Comparison of ENCODE assay signal across 14 cellular contexts in the genomic region with DNA sequence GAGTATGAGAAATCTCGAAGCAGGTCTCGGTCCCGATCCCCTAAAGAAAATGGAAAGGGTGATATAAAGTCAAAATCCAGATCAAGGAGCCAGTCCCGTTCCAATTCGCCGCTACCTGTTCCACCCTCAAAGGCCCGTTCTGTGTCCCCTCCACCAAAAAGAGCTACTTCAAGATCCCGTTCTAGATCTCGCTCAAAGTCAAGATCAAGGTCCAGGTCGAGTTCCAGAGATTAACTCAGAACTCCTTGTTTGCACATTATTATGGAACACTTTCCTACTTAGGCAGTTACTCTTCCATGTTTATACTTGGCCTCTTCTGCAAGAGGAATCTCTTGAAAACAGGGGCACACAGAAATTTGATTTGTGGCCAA. TPM values are rescaled to one million over a fixed set of nuclear protein-coding genes. Genes with fewer than 3 reads are reported as not detected.
DNase-seq lines count a peak whose midpoint lies in the region; ATAC-seq lines count a peak whose summit lies in the region.
"Had no signal": no experiment of that assay in that cellular context is flagged by ENCODE, and none has a peak within 500 bp of the region (broad histone marks: within the 10 kb centered on the region; RNA-seq: fewer than 3 reads in every experiment).

No MANE protein-coding gene starts in this region.

- peaks cover 58% of the 10 kb centered on the region for H3K4me1 Mint-ChIP-seq in activated naive CD4-positive, alpha-beta T cell treated with anti-CD3 and anti-CD28 coated beads, Interleukin-2, amount 50 U/mL, for 24 hours
- peaks cover 53 to 55% (median 54%) of the 10 kb centered on the region in 3 donors for H3K4me1 Mint-ChIP-seq in T-cell
- H3K4me1 Mint-ChIP-seq in effector memory CD8-positive, alpha-beta T cell (ENCODE audit: low read depth in 2 of 2) = peaks cover 16 to 25% of the 10 kb centered on the region in 2 donors
- peaks cover 36% of the 10 kb centered on the region for H3K4me1 Mint-ChIP-seq in stimulated activated effector memory CD8-positive, alpha-beta T cell treated with anti-CD3 and anti-CD28 coated beads, Interleukin-12 subunit alpha, Interleukin-12 subunit beta, amount 100 ng/mL, for 72 hours

- peak overlapping the region; percentile 92 for H3K4me3 Mint-ChIP-seq in activated naive CD4-positive, alpha-beta T cell treated with anti-CD3 and anti-CD28 coated beads, Interleukin-2, amount 50 U/mL, for 24 hours
- peak overlapping the region in 2 of 3 donors; percentile 35 to 97 for H3K4me3 Mint-ChIP-seq in T-cell
- H3K4me3 Mint-ChIP-seq in effector memory CD8-positive, alpha-beta T cell = peak overlapping the region in 1 of 2 donors; percentile 15
- peak overlapping the region; percentile 11 for H3K4me3 Mint-ChIP-seq in stimulated activated effector memory CD8-positive, alpha-beta T cell treated with anti-CD3 and anti-CD28 coated beads, Interleukin-12 subunit alpha, Interleukin-12 subunit beta, amount 100 ng/mL, for 72 hours
- H3K4me3 Mint-ChIP-seq: stimulated activated memory B cell treated with anti-CD40 and anti-IgM and Interleukin-4, amounts not matched to agents 10 μg/mL and 1 μg/mL and 100 μg/mL, for 72 hours had no signal

- ATAC-seq in T-cell (replicated peaks in 1 of 4) (no peak), HG02852 (IDR thresholded peaks at IDR 0.05; ENCODE audit: unreplicated experiment) (no peak)
- no peak for ATAC-seq in effector memory CD8-positive, alpha-beta T cell (replicated peaks)
- no peak for ATAC-seq in stimulated activated effector memory CD8-positive, alpha-beta T cell treated with anti-CD3 and anti-CD28 coated beads, Interleukin-12 subunit alpha, Interleukin-12 subunit beta, amount 100 ng/mL, for 72 hours
- ATAC-seq: stimulated activated memory B cell treated with anti-CD40 and anti-IgM and Interleukin-4, amounts not matched to agents 10 μg/mL and 1 μg/mL and 100 μg/mL, for 72 hours; upper lobe of right lung had no signal

- H3K27me3 Mint-ChIP-seq in activated naive CD4-positive, alpha-beta T cell treated with anti-CD3 and anti-CD28 coated beads, Interleukin-2, amount 50 U/mL, for 24 hours = no peaks in the 10 kb centered on the region
- no peaks in the 10 kb centered on the region for H3K27me3 Mint-ChIP-seq in T-cell
- peaks cover 0 to 2% of the 10 kb centered on the region in 2 donors for H3K27me3 Mint-ChIP-seq in effector memory CD8-positive, alpha-beta T cell
- H3K27me3 Mint-ChIP-seq: stimulated activated memory B cell treated with anti-CD40 and anti-IgM and Interleukin-4, amounts not matched to agents 10 μg/mL and 1 μg/mL and 100 μg/mL, for 72 hours had no signal

- no peak for DNase-seq in activated naive CD4-positive, alpha-beta T cell treated with Interleukin-2 at 50 U/mL for 16 hours
- DNase-seq in T-cell (no peak), NCI-H1092 (lab: John Stamatoyannopoulos, UW) (no peak)
- no peak for DNase-seq in effector memory CD8-positive, alpha-beta T cell
- DNase-seq in stimulated activated effector memory CD8-positive, alpha-beta T cell treated with anti-CD3 and anti-CD28 coated beads, Interleukin-12 subunit alpha, Interleukin-12 subunit beta, amount 100 ng/mL, for 72 hours (ENCODE audit: low spot score in 2 of 2) = no peak
- DNase-seq in stimulated activated CD4-positive, alpha-beta T cell treated with anti-CD3 and anti-CD28 coated beads, Interleukin-4, amount 100 ng/mL, for 1 hour = no peak
- DNase-seq: effector memory CD4-positive, alpha-beta T cell; foreskin fibroblast; NCI-H1092 treated with DMSO at 0.1 percent for 48 hours; occipital lobe; upper lobe of right lung had no signal

- POLR2A ChIA-PET in T-cell (lab: Charles Lee) = interaction anchor here in 1 of 2 donors (0.6 kb wide), 2 partner anchors 481 to 1633 kb away, joined by 12 to 18 read pairs; no protein-coding TSS in a partner anchor

- H3K9me3 Mint-ChIP-seq in activated naive CD4-positive, alpha-beta T cell treated with anti-CD3 and anti-CD28 coated beads, Interleukin-2, amount 50 U/mL, for 24 hours = no peaks in the 10 kb centered on the region
- H3K9me3 Mint-ChIP-seq in T-cell = no peaks in the 10 kb centered on the region
- no peaks in the 10 kb centered on the region for H3K9me3 Mint-ChIP-seq in effector memory CD8-positive, alpha-beta T cell
- no peaks in the 10 kb centered on the region for H3K9me3 Mint-ChIP-seq in stimulated activated effector memory CD8-positive, alpha-beta T cell treated with anti-CD3 and anti-CD28 coated beads, Interleukin-12 subunit alpha, Interleukin-12 subunit beta, amount 100 ng/mL, for 72 hours
- H3K9me3 Mint-ChIP-seq: stimulated activated memory B cell treated with anti-CD40 and anti-IgM and Interleukin-4, amounts not matched to agents 10 μg/mL and 1 μg/mL and 100 μg/mL, for 72 hours had no signal

- H3K27ac Mint-ChIP-seq in activated naive CD4-positive, alpha-beta T cell treated with anti-CD3 and anti-CD28 coated beads, Interleukin-2, amount 50 U/mL, for 24 hours = peak overlapping the region; percentile 70
- H3K27ac Mint-ChIP-seq in T-cell = peak overlapping the region in 1 of 2 donors; percentile 66
- peak overlapping the region; percentile 25 to 77 for H3K27ac Mint-ChIP-seq in effector memory CD8-positive, alpha-beta T cell
- H3K27ac Mint-ChIP-seq in stimulated activated effector memory CD8-positive, alpha-beta T cell treated with anti-CD3 and anti-CD28 coated beads, Interleukin-12 subunit alpha, Interleukin-12 subunit beta, amount 100 ng/mL, for 72 hours = peak overlapping the region; percentile 99
- H3K27ac Mint-ChIP-seq: stimulated activated memory B cell treated with anti-CD40 and anti-IgM and Interleukin-4, amounts not matched to agents 10 μg/mL and 1 μg/mL and 100 μg/mL, for 72 hours had no signal

- CTCF ChIA-PET in T-cell (lab: Charles Lee) = interaction anchor here in 1 of 2 donors (1.2 kb wide), 1 partner anchor 11 kb away, joined by 4 read pairs; no protein-coding TSS in a partner anchor

- peaks cover 37% of the 10 kb centered on the region for H3K36me3 Mint-ChIP-seq in activated naive CD4-positive, alpha-beta T cell treated with anti-CD3 and anti-CD28 coated beads, Interleukin-2, amount 50 U/mL, for 24 hours
- peaks cover 49% of the 10 kb centered on the region for H3K36me3 Mint-ChIP-seq in T-cell
- peaks cover 86% of the 10 kb centered on the region for H3K36me3 Mint-ChIP-seq in effector memory CD8-positive, alpha-beta T cell (ENCODE audit: insufficient read depth)
- peaks cover 92% of the 10 kb centered on the region for H3K36me3 Mint-ChIP-seq in stimulated activated effector memory CD8-positive, alpha-beta T cell treated with anti-CD3 and anti-CD28 coated beads, Interleukin-12 subunit alpha, Interleukin-12 subunit beta, amount 100 ng/mL, for 72 hours

RNA-seq across cellular contexts. Expression of gene SRSF6, which starts 3.1 kb away (rescaled TPM):
- total RNA-seq in T-cell = 100 to 1,000 TPM; 154 to 277 (median 174) TPM

RNA-seq across cellular contexts. Expression of gene L3MBTL1, which starts 46.7 kb away (rescaled TPM):
- 10 to 100 TPM; 15.5 to 20.1 (median 16.1) TPM for total RNA-seq in T-cell
